Comparison of ENCODE assay signal across 17 cellular contexts in the genomic region with DNA sequence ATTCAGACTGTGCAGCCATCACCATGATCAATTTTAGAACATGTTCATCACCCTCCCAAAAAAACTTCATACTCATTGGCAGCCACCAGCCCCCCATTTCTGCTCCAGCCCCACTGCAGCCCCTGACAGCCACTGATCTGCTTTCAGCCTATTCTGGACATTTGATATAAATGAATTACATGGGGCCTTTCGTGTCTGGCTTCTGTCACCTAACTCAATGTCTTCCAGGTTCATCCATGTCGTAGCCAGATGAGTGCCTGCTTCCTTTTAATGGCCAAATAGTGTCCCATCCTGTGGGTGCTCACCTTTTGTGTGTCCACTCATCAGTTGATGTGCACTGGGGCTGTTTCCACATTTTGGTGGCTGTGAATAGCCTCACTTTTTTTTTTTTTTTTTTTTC.
"Had no signal": no experiment of that assay in that cellular context is flagged by ENCODE, and none has a peak within 500 bp of the region (broad histone marks: within the 10 kb centered on the region; RNA-seq: fewer than 3 reads in every experiment).

No MANE protein-coding gene starts in this region.

- H3K27me3 ChIP-seq: right lobe of liver had no signal

- H3K27ac ChIP-seq: body of pancreas, foreskin keratinocyte, right lobe of liver had no signal

- H3K9me3 ChIP-seq: body of pancreas, heart right ventricle, mucosa of descending colon, right lobe of liver, spleen had no signal

- H3K4me3 ChIP-seq: body of pancreas, heart right ventricle, mucosa of descending colon, right lobe of liver, spleen had no signal

- DNase-seq: activated CD4-positive, alpha-beta T cell treated with anti-CD3 and anti-CD28 coated beads, Interleukin-2, amount 10 ng/mL, durations not matched to agents 24 days and 14 days; activated CD4-positive, CD25-positive, alpha-beta regulatory T cell; activated CD8-positive, alpha-beta memory T cell treated with anti-CD3 and anti-CD28 coated beads, Interleukin-2, amount 50 U/mL, for 4 hours; activated CD8-positive, alpha-beta T cell treated with anti-CD3 and anti-CD28 coated beads, Interleukin-2, amount 10 ng/mL, durations not matched to agents 7 days and 5 days; activated gamma-delta T cell; activated T-cell treated with anti-CD3 and anti-CD28 coated beads, Interleukin-2, amount 50 U/mL, for 48 hours; amniotic stem cell; caudate nucleus; foreskin keratinocyte; heart right ventricle; occipital lobe; right lobe of liver; spleen; stimulated activated naive CD8-positive, alpha-beta T cell treated with anti-CD3 and anti-CD28 coated beads, Interleukin-15, amount 100 ng/mL, for 72 hours had no signal

- H3K4me1 ChIP-seq: body of pancreas, foreskin keratinocyte, right lobe of liver had no signal

- H3K36me3 ChIP-seq: right lobe of liver, spleen had no signal

- ATAC-seq: activated CD8-positive, alpha-beta T cell treated with anti-CD3 and anti-CD28 coated beads, Interleukin-2, amount 10 ng/mL, durations not matched to agents 7 days and 5 days; activated naive CD4-positive, alpha-beta T cell treated with anti-CD3 and anti-CD28 coated beads, Interleukin-2, amount 50 U/mL, for 72 hours; foreskin keratinocyte; right lobe of liver; stimulated activated naive CD8-positive, alpha-beta T cell treated with anti-CD3 and anti-CD28 coated beads, Interleukin-15, amount 100 ng/mL, for 72 hours had no signal
